ENCODE assay signal across 16 cellular contexts in genomic region chr1:212620293-212620692, GRCh38.
"Had no signal": no experiment of that assay in that cellular context is flagged by ENCODE, and none has a peak within 500 bp of the region (broad histone marks: within the 10 kb centered on the region; RNA-seq: fewer than 3 reads in every experiment).

No MANE protein-coding gene starts in this region.

- DNase-seq: colonic mucosa; dermis blood vessel endothelial cell; immature natural killer cell; kidney; left colon; left ventricle myocardium superior; naive B cell; occipital lobe; pancreas; right cardiac atrium; stimulated activated CD4-positive, alpha-beta T cell treated with anti-CD3 and anti-CD28 coated beads, Interleukin-2, amount 100 ng/mL, for 48 hours; stimulated activated naive CD4-positive, alpha-beta T cell treated with Interleukin-2 at 50 U/mL for 16 hours; upper lobe of right lung had no signal

- H3K4me2 ChIP-seq: smooth muscle cell had no signal

- H3K4me1 ChIP-seq: colonic mucosa, foreskin keratinocyte, pancreas, upper lobe of right lung, vagina had no signal

- H3K36me3 ChIP-seq: colonic mucosa had no signal

- H3K27me3 ChIP-seq: colonic mucosa, pancreas, upper lobe of right lung, vagina had no signal

- H3K4me3 ChIP-seq: colonic mucosa, pancreas, smooth muscle cell, upper lobe of right lung, vagina had no signal

- H3K27ac ChIP-seq: colonic mucosa, foreskin keratinocyte, pancreas, upper lobe of right lung, vagina had no signal

- H3K9me3 ChIP-seq: colonic mucosa, pancreas, upper lobe of right lung, vagina had no signal
